In genomic region chr22:49286236-49286760, GRCh38 we compare ENCODE assay signal across 26 cellular contexts.
"Had no signal": no experiment of that assay in that cellular context is flagged by ENCODE, and none has a peak within 500 bp of the region (broad histone marks: within the 10 kb centered on the region; RNA-seq: fewer than 3 reads in every experiment).

No MANE protein-coding gene starts in this region.

- H3K4me3 Mint-ChIP-seq: immature natural killer cell; naive B cell; natural killer cell; nephron progenitor cell; neural progenitor cell; stimulated activated effector memory CD8-positive, alpha-beta T cell treated with anti-CD3 and anti-CD28 coated beads, Interleukin-12 subunit alpha, Interleukin-12 subunit beta, amount 100 ng/mL, for 72 hours; stimulated activated naive CD8-positive, alpha-beta T cell treated with anti-CD3 and anti-CD28 coated beads, Interleukin-15, amount 100 ng/mL, for 72 hours; type B pancreatic cell had no signal

- H3K27ac Mint-ChIP-seq: immature natural killer cell; naive B cell; natural killer cell; neural progenitor cell; stimulated activated effector memory CD8-positive, alpha-beta T cell treated with anti-CD3 and anti-CD28 coated beads, Interleukin-12 subunit alpha, Interleukin-12 subunit beta, amount 100 ng/mL, for 72 hours; stimulated activated naive CD8-positive, alpha-beta T cell treated with anti-CD3 and anti-CD28 coated beads, Interleukin-15, amount 100 ng/mL, for 72 hours; type B pancreatic cell had no signal

- H3K9me3 Mint-ChIP-seq: immature natural killer cell; natural killer cell; stimulated activated effector memory CD8-positive, alpha-beta T cell treated with anti-CD3 and anti-CD28 coated beads, Interleukin-12 subunit alpha, Interleukin-12 subunit beta, amount 100 ng/mL, for 72 hours; stimulated activated naive CD8-positive, alpha-beta T cell treated with anti-CD3 and anti-CD28 coated beads, Interleukin-15, amount 100 ng/mL, for 72 hours; type B pancreatic cell had no signal

- H3K9me3 ChIP-seq: lower lobe of right lung, ovary, prostate gland, uterus had no signal

- ATAC-seq: left colon; left ventricle myocardium superior; lower lobe of right lung; natural killer cell; right cardiac atrium; sciatic nerve; stimulated activated effector memory CD8-positive, alpha-beta T cell treated with anti-CD3 and anti-CD28 coated beads, Interleukin-12 subunit alpha, Interleukin-12 subunit beta, amount 100 ng/mL, for 72 hours; stimulated activated naive CD8-positive, alpha-beta T cell treated with anti-CD3 and anti-CD28 coated beads, Interleukin-15, amount 100 ng/mL, for 72 hours had no signal

- H3K36me3 Mint-ChIP-seq: immature natural killer cell; natural killer cell; neural progenitor cell; stimulated activated effector memory CD8-positive, alpha-beta T cell treated with anti-CD3 and anti-CD28 coated beads, Interleukin-12 subunit alpha, Interleukin-12 subunit beta, amount 100 ng/mL, for 72 hours; type B pancreatic cell had no signal

- H3K4me1 Mint-ChIP-seq: immature natural killer cell; naive B cell; natural killer cell; stimulated activated effector memory CD8-positive, alpha-beta T cell treated with anti-CD3 and anti-CD28 coated beads, Interleukin-12 subunit alpha, Interleukin-12 subunit beta, amount 100 ng/mL, for 72 hours; stimulated activated naive CD8-positive, alpha-beta T cell treated with anti-CD3 and anti-CD28 coated beads, Interleukin-15, amount 100 ng/mL, for 72 hours had no signal

- H3K27me3 ChIP-seq: neural progenitor cell, ovary, uterus had no signal

- H3K4me1 ChIP-seq: lower lobe of right lung, prostate gland, tibial nerve, uterus had no signal

- H3K27ac ChIP-seq: lower lobe of right lung, neural progenitor cell, ovary, prostate gland, skin epidermis, tibial nerve, uterus had no signal

- H3K36me3 ChIP-seq: lower lobe of right lung, neural progenitor cell, ovary, prostate gland, tibial nerve, uterus had no signal

- H3K4me3 ChIP-seq: lower lobe of right lung, neural progenitor cell, ovary, prostate gland, skin epidermis, tibial nerve, uterus had no signal

- DNase-seq: hypothalamus; immature natural killer cell; kidney; left colon; left ventricle myocardium superior; lower lobe of right lung; mammary epithelial cell; mesenchymal stem cell; naive B cell; natural killer cell; nephron progenitor cell; ovary; retina; right cardiac atrium; stimulated activated CD4-positive, alpha-beta T cell treated with anti-CD3 and anti-CD28 coated beads, Interleukin-4, amount 100 ng/mL, for 24 hours; stimulated activated naive CD4-positive, alpha-beta T cell; stimulated activated naive CD8-positive, alpha-beta T cell treated with anti-CD3 and anti-CD28 coated beads, Interleukin-15, amount 100 ng/mL, for 72 hours; substantia nigra; uterus had no signal
